30 cellular contexts compared by ENCODE assay signal in genomic region chr18:433297-433696, GRCh38.
A peak's percentile ranks its signal among the peaks of the same experiment; 100 is the strongest.
DNase-seq lines count a peak whose midpoint lies in the region; ATAC-seq lines count a peak whose summit lies in the region.
"Had no signal": no experiment of that assay in that cellular context is flagged by ENCODE, and none has a peak within 500 bp of the region (broad histone marks: within the 10 kb centered on the region; RNA-seq: fewer than 3 reads in every experiment).

No MANE protein-coding gene starts in this region.

- H3K27ac ChIP-seq in BLaER1 treated with 17β-estradiol and CSF1 and Interleukin-3, amounts not matched to agents 10 nM and 100 nM, result peak overlapping the region in 8 of 11 experiments; percentile 2 to 56 (median 22); a peak in 9 of 22 replicates
- no peak overlapping the region for H3K27ac ChIP-seq in mesenchymal stem cell (ENCODE audit: low read length, poor library complexity, severe bottlenecking)
- H3K27ac ChIP-seq: body of pancreas, esophagus squamous epithelium, right lobe of liver, SK-N-MC, stomach had no signal

- peak overlapping the region; percentile 75 for H2AK5ac ChIP-seq in mesenchymal stem cell (ENCODE audit: low read length, severe bottlenecking)

- peaks cover 2% of the 10 kb centered on the region for H3K79me1 ChIP-seq in mesenchymal stem cell (replicated peaks; ENCODE audit: low read length, poor library complexity, severe bottlenecking)

- H4K8ac ChIP-seq in mesenchymal stem cell (ENCODE audit: low read length), result no peak overlapping the region

- no peak overlapping the region for H2AFZ ChIP-seq in mesenchymal stem cell (ENCODE audit: low read depth, low read length)

- peak; percentile 14 for DNase-seq in M059J (ENCODE audit: low read depth)
- DNase-seq in fibroblast of gingiva (ENCODE audit: low read depth), result peak; percentile 33
- DNase-seq in mesenchymal stem cell, result no peak
- DNase-seq in stimulated activated CD4-positive, alpha-beta T cell treated with anti-CD3 and anti-CD28 coated beads, Interleukin-12 subunit alpha, Interleukin-12 subunit beta, amount 100 ng/mL, for 4 hours, result no peak
- DNase-seq in SHP77 treated with DMSO at 0.1 percent for 48 hours (lab: John Stamatoyannopoulos, UW), result no peak
- DNase-seq: activated CD8-positive, alpha-beta memory T cell treated with anti-CD3 and anti-CD28 coated beads, Interleukin-2, amount 10 ng/mL, durations not matched to agents 7 days and 5 days; activated naive CD4-positive, alpha-beta T cell treated with Interleukin-2 at 50 U/mL for 16 hours; activated T-cell treated with anti-CD3 and anti-CD28 coated beads, Interleukin-2, amount 50 U/mL, for 72 hours; BE2C; body of pancreas; cerebellar nuclear complex; dermis blood vessel endothelial cell; esophagus squamous epithelium; immature natural killer cell; left cardiac atrium; mammary epithelial cell; NCI-H1092 treated with DMSO at 0.1 percent for 48 hours; NCI-H1694 treated with DMSO at 0.1 percent for 48 hours; NCI-H510A; right lobe of liver; RPMI8226; stimulated activated CD4-positive, alpha-beta T cell treated with anti-CD3 and anti-CD28 coated beads, Interleukin-2, amount 100 ng/mL, for 48 hours; stomach; T-helper 17 cell; uterus had no signal

- H4K20me1 ChIP-seq in BLaER1 treated with 17β-estradiol and CSF1 and Interleukin-3, amounts not matched to agents 10 nM and 100 nM, result no peaks in the 10 kb centered on the region

- peak overlapping the region in 3 of 11 experiments; percentile 7 to 43 (median 30); a peak in 3 of 22 replicates for H3K9ac ChIP-seq in BLaER1 treated with 17β-estradiol and CSF1 and Interleukin-3, amounts not matched to agents 10 nM and 100 nM
- H3K9ac ChIP-seq in mesenchymal stem cell (ENCODE audit: low read length), result peak overlapping the region; percentile 69

- H3K27me3 ChIP-seq in BLaER1 treated with 17β-estradiol and CSF1 and Interleukin-3, amounts not matched to agents 10 nM and 100 nM, result no peaks in the 10 kb centered on the region
- no peaks in the 10 kb centered on the region for H3K27me3 ChIP-seq in mesenchymal stem cell (ENCODE audit: control insufficient read depth in 1 of 2, insufficient read depth in 1 of 2, low read length in 2 of 2)
- H3K27me3 ChIP-seq: BE2C, body of pancreas, esophagus squamous epithelium, right lobe of liver, stomach, uterus had no signal

- peaks cover 0 to 17% (median 0%) of the 10 kb centered on the region in 11 experiments; a peak in 3 of 22 replicates for H3K9me3 ChIP-seq in BLaER1 treated with 17β-estradiol and CSF1 and Interleukin-3, amounts not matched to agents 10 nM and 100 nM (replicated peaks in 1 of 11)
- no peaks in the 10 kb centered on the region for H3K9me3 ChIP-seq in mesenchymal stem cell (ENCODE audit: control insufficient read depth, low read length)
- H3K9me3 ChIP-seq: BE2C, body of pancreas, esophagus squamous epithelium, right lobe of liver, stomach, uterus had no signal

- H2BK15ac ChIP-seq in mesenchymal stem cell (ENCODE audit: low read depth, poor library complexity, severe bottlenecking), result no peak overlapping the region

- H3K4ac ChIP-seq in mesenchymal stem cell (ENCODE audit: low read depth in 1 of 2, low read length in 2 of 2), result no peak overlapping the region

- ATAC-seq in HG03135 (IDR thresholded peaks at IDR 0.05; ENCODE audit: unreplicated experiment) (no peak), GM18870 (IDR thresholded peaks at IDR 0.05; ENCODE audit: unreplicated experiment) (no peak)
- ATAC-seq: activated CD8-positive, alpha-beta memory T cell treated with anti-CD3 and anti-CD28 coated beads, Interleukin-2, amount 10 ng/mL, durations not matched to agents 7 days and 5 days; activated T-cell treated with anti-CD3 and anti-CD28 coated beads, Interleukin-2, amount 50 U/mL, for 72 hours; body of pancreas; K562; right lobe of liver; T-helper 17 cell had no signal

- H3K14ac ChIP-seq in mesenchymal stem cell (ENCODE audit: low read length in 2 of 2), result no peak overlapping the region

- no peak overlapping the region for H3K4me3 ChIP-seq in BLaER1 treated with 17β-estradiol and CSF1 and Interleukin-3, amounts not matched to agents 10 nM and 100 nM
- H3K4me3 ChIP-seq in mesenchymal stem cell (ENCODE audit: insufficient read depth in 1 of 2, low read depth in 1 of 2, low read length in 2 of 2), result peak overlapping the region in 1 of 2 experiments; percentile 35
- H3K4me3 ChIP-seq: body of pancreas, esophagus squamous epithelium, K562, right lobe of liver, SK-N-MC, stomach, uterus had no signal

- no peak overlapping the region for H4K91ac ChIP-seq in mesenchymal stem cell (ENCODE audit: low read length)

- H2BK120ac ChIP-seq in mesenchymal stem cell (ENCODE audit: low read depth, low read length), result no peak overlapping the region

- H3K4me2 ChIP-seq in BLaER1 treated with 17β-estradiol and CSF1 and Interleukin-3, amounts not matched to agents 10 nM and 100 nM, result peak overlapping the region in 9 of 11 experiments; percentile 4 to 85 (median 68); a peak in 15 of 22 replicates
- no peak overlapping the region for H3K4me2 ChIP-seq in mesenchymal stem cell (ENCODE audit: low read length, poor library complexity, severe bottlenecking)

- H3K23ac ChIP-seq in mesenchymal stem cell (ENCODE audit: low read length in 2 of 2), result no peak overlapping the region

- H2BK12ac ChIP-seq in mesenchymal stem cell (ENCODE audit: low read length in 2 of 2), result no peak overlapping the region

- WGBS in mesenchymal stem cell, result 77% methylated on average over 3 of the region's 3 CpGs

- H2BK5ac ChIP-seq in mesenchymal stem cell (ENCODE audit: low read depth, low read length, poor library complexity, severe bottlenecking), result peak overlapping the region; percentile 37

- peaks cover 0 to 39% (median 19%) of the 10 kb centered on the region in 10 experiments; a peak in 14 of 20 replicates for H3K4me1 ChIP-seq in BLaER1 treated with 17β-estradiol and CSF1 and Interleukin-3, amounts not matched to agents 10 nM and 100 nM
- peaks cover 8% of the 10 kb centered on the region for H3K4me1 ChIP-seq in mesenchymal stem cell (ENCODE audit: control insufficient read depth, insufficient read depth, low read depth, low read length)
- H3K4me1 ChIP-seq: BE2C, right lobe of liver, uterus had no signal

- H3K18ac ChIP-seq in mesenchymal stem cell (ENCODE audit: low read depth in 1 of 2, low read length in 2 of 2), result no peak overlapping the region

- peaks cover 0 to 27% (median 0%) of the 10 kb centered on the region in 11 experiments; a peak in 5 of 22 replicates for H3K36me3 ChIP-seq in BLaER1 treated with 17β-estradiol and CSF1 and Interleukin-3, amounts not matched to agents 10 nM and 100 nM
- peaks cover 0 to 13% of the 10 kb centered on the region in 2 experiments for H3K36me3 ChIP-seq in mesenchymal stem cell (ENCODE audit: control insufficient read depth in 1 of 2, insufficient read depth in 2 of 2, low read depth in 1 of 2, low read length in 2 of 2)
- H3K36me3 ChIP-seq: BE2C, esophagus squamous epithelium, right lobe of liver, stomach, uterus had no signal

Comparison
In these comparisons a context has a peak if more than half of its experiments do, and no peak if none do; other contexts are left out.
1. DNase-seq: peak in M059J (single experiment) and fibroblast of gingiva (single experiment); none in mesenchymal stem cell (single experiment), stimulated activated CD4-positive, alpha-beta T cell treated with anti-CD3 and anti-CD28 coated beads, Interleukin-12 subunit alpha, Interleukin-12 subunit beta, amount 100 ng/mL, for 4 hours (single experiment) and SHP77 treated with DMSO at 0.1 percent for 48 hours (single experiment).